Comparison of ENCODE assay signal across 35 cellular contexts in genomic region chr12:39839072-39839471, GRCh38.
DNase-seq lines count a peak whose midpoint lies in the region; ATAC-seq, FAIRE-seq and TF ChIP-seq lines count a peak whose summit lies in the region.
"Had no signal": no experiment of that assay in that cellular context is flagged by ENCODE, and none has a peak within 500 bp of the region (broad histone marks: within the 10 kb centered on the region; RNA-seq: fewer than 3 reads in every experiment).

No MANE protein-coding gene starts in this region.

- no peaks in the 10 kb centered on the region for H3K27me3 Mint-ChIP-seq in type B pancreatic cell
- H3K27me3 Mint-ChIP-seq: B cell; CD4-positive, alpha-beta memory T cell; CD4-positive, alpha-beta T cell; CD4-positive, CD25-positive, alpha-beta regulatory T cell; CD8-positive, alpha-beta memory T cell had no signal

- TF ChIP-seq POLR2A in body of pancreas (IDR thresholded peaks at IDR 0.05) = no peak

- no peaks in the 10 kb centered on the region for H3K9me3 ChIP-seq in body of pancreas
- H3K9me3 ChIP-seq in pancreas = no peaks in the 10 kb centered on the region
- H3K9me3 ChIP-seq: A549; BE2C; BLaER1; BLaER1 treated with 17β-estradiol and CSF1 and Interleukin-3, amounts not matched to agents 10 nM and 100 nM; Caco-2 had no signal

- H3K4me1 ChIP-seq in body of pancreas = peaks cover 11% of the 10 kb centered on the region
- H3K4me1 ChIP-seq in pancreas = no peaks in the 10 kb centered on the region
- H3K4me1 ChIP-seq: A549; BE2C; BLaER1; BLaER1 treated with 17β-estradiol and CSF1 and Interleukin-3, amounts not matched to agents 10 nM and 100 nM; Caco-2 had no signal

- H3K27me3 ChIP-seq in body of pancreas (no peaks in the 10 kb centered on the region), pancreas (no peaks in the 10 kb centered on the region)
- H3K27me3 ChIP-seq: BE2C; BLaER1; BLaER1 treated with 17β-estradiol and CSF1 and Interleukin-3, amounts not matched to agents 10 nM and 100 nM had no signal

- ATAC-seq in body of pancreas (peak; percentile 79), pancreas (peak; percentile 81 to 98 (median 95)), HG02763 (IDR thresholded peaks at IDR 0.05; ENCODE audit: unreplicated experiment) (no peak)
- ATAC-seq: A549; CD8-positive, alpha-beta T cell had no signal

- H3K36me3 ChIP-seq in body of pancreas (replicated peaks in 1 of 2; ENCODE audit: insufficient read depth in 1 of 2, low read depth in 2 of 2) = no peaks in the 10 kb centered on the region
- no peaks in the 10 kb centered on the region for H3K36me3 ChIP-seq in pancreas
- H3K36me3 ChIP-seq: BE2C; BLaER1; BLaER1 treated with 17β-estradiol and CSF1 and Interleukin-3, amounts not matched to agents 10 nM and 100 nM had no signal

- FAIRE-seq in pancreas (lab: Jason Lieb, UNC) = no peak
- FAIRE-seq: A204.1, A549, D721Med had no signal

- H3K4me1 Mint-ChIP-seq in type B pancreatic cell (ENCODE audit: unreplicated experiment) = no peaks in the 10 kb centered on the region
- H3K4me1 Mint-ChIP-seq: CD14-positive monocyte; CD4-positive, alpha-beta memory T cell; CD4-positive, CD25-positive, alpha-beta regulatory T cell; CD8-positive, alpha-beta memory T cell had no signal

- intact Hi-C loops in body of pancreas (cut with DNase I) = no loop called here
- intact Hi-C loops in pancreas (cut with DNase I) = no loop called here

- peak overlapping the region in 3 of 4 donors; percentile 9 to 58 (median 16) for H3K27ac ChIP-seq in body of pancreas
- H3K27ac ChIP-seq in pancreas = peak overlapping the region in 2 of 4 donors; percentile 2
- H3K27ac ChIP-seq: 22Rv1; A549; BLaER1; BLaER1 treated with 17β-estradiol and CSF1 and Interleukin-3, amounts not matched to agents 10 nM and 100 nM; C4-2B had no signal

- no peak for TF ChIP-seq CTCF in body of pancreas (IDR thresholded peaks at IDR 0.05)
- TF ChIP-seq CTCF in pancreas (IDR thresholded peaks at IDR 0.05) = no peak
- TF ChIP-seq CTCF in type B pancreatic cell (conservative IDR thresholded peaks at IDR 0.05) = no peak

- H3K4me3 ChIP-seq in body of pancreas (no peak overlapping the region), pancreas (no peak overlapping the region)
- H3K4me3 ChIP-seq: A549; BLaER1; BLaER1 treated with 17β-estradiol and CSF1 and Interleukin-3, amounts not matched to agents 10 nM and 100 nM had no signal

- H3K27ac Mint-ChIP-seq in type B pancreatic cell = no peak overlapping the region
- H3K27ac Mint-ChIP-seq: B cell; CD14-positive monocyte; CD4-positive, alpha-beta memory T cell; CD4-positive, alpha-beta T cell; CD4-positive, CD25-positive, alpha-beta regulatory T cell; CD8-positive, alpha-beta memory T cell; CD8-positive, alpha-beta T cell had no signal

- WGBS in body of pancreas, 2 donors = 47 to 50% methylated on average over 6 of the region's 6 CpGs
- 36 to 42% methylated on average over 6 of the region's 6 CpGs for WGBS in pancreas, 2 donors

- H3K9me3 Mint-ChIP-seq in type B pancreatic cell = no peaks in the 10 kb centered on the region
- H3K9me3 Mint-ChIP-seq: CD4-positive, alpha-beta T cell; CD8-positive, alpha-beta memory T cell; CD8-positive, alpha-beta T cell had no signal

- no peak overlapping the region for H3K4me3 Mint-ChIP-seq in type B pancreatic cell
- H3K4me3 Mint-ChIP-seq: B cell; CD14-positive monocyte; CD4-positive, alpha-beta memory T cell; CD4-positive, alpha-beta T cell; CD4-positive, CD25-positive, alpha-beta regulatory T cell; CD8-positive, alpha-beta memory T cell; CD8-positive, alpha-beta T cell had no signal

- no peaks in the 10 kb centered on the region for H3K36me3 Mint-ChIP-seq in type B pancreatic cell
- H3K36me3 Mint-ChIP-seq: CD14-positive monocyte; CD4-positive, alpha-beta memory T cell; CD4-positive, CD25-positive, alpha-beta regulatory T cell; CD8-positive, alpha-beta T cell had no signal

- DNase-seq in body of pancreas = peak; percentile 24 to 58 (median 47)
- peak; percentile 9 for DNase-seq in left kidney (ENCODE audit: low read depth, low spot score)
- peak in 4 of 6 donors; percentile 19 to 54 (median 28) for DNase-seq in pancreas
- DNase-seq in type B pancreatic cell (ENCODE audit: extremely low spot score, unreplicated experiment) = no peak
- no peak for DNase-seq in NCI-H774 (lab: John Stamatoyannopoulos, UW)
- DNase-seq: 8988T; ACHN; AML-193; BE2C; C1 segment of cervical spinal cord; Caco-2; Calu3; CD4-positive, alpha-beta memory T cell; CD4-positive, alpha-beta T cell; CD4-positive, CD25-positive, alpha-beta regulatory T cell; CD8-positive, alpha-beta memory T cell; CD8-positive, alpha-beta T cell; COR-L47; DMS 273 treated with DMSO at 0.1 percent for 48 hours; DMS153; DMS53; DMS79; DMS79 treated with DMSO at 0.1 percent for 48 hours; DND-41; EL had no signal

Comparison
In these comparisons a context has a peak if more than half of its experiments do, and no peak if none do; other contexts are left out.
1. DNase-seq: peak in body of pancreas (4 of 4), left kidney (single experiment) and pancreas (4 of 6); none in type B pancreatic cell (single experiment) and NCI-H774 (single experiment).